ENCODE assay signal across 8 cellular contexts in the genomic region with DNA sequence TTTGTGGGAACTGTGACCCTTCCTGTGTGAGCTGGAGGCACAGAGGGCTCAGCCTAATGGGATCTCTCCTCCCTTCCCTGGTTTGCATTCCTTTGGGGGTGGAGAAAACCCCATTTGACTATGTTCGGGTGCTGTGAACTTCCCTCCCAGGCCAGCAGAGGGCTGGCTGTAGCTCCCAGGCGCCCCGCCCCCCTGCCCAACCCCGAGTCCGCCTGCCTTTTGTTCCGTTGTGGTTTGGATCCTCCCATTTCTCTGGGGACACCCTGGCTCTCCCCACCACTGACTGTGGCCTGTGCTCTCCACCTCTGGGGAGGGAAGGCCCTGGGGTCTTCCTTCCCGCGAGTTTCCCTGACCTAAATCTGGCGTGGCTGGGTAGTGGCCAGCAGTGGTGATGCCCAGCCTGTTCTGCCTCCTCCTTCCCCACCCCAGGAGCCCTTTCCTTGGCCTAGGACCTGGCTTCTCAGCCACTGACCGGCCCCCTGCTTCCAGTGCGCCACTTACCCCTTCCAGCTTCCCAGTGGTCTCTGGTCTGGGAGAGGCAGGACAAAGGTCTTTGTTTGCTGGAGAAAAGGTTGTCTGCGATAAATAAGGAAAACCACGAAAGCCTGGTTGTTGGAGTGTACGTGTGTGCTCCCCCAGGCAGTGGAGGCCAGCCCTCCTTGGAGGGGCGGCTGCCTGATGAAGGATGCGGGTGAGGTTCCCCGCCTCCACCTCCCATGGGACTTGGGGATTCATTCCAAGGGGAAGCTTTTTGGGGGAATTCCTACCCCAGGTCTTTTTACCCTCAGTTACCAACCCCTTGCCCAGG. TPM values are rescaled to one million over a fixed set of nuclear protein-coding genes. Genes with fewer than 3 reads are reported as not detected.
DNase-seq lines count a peak whose midpoint lies in the region; ATAC-seq and TF ChIP-seq lines count a peak whose summit lies in the region.

No MANE protein-coding gene starts in this region.

- H3K36me3 ChIP-seq in duodenal mucosa (ENCODE audit: control insufficient read depth in 1 of 2, insufficient read depth in 2 of 2, low read length in 2 of 2) (peaks cover 28 to 44% of the 10 kb centered on the region in 2 donors), lung (ENCODE audit: control insufficient read depth in 2 of 2, insufficient read depth in 2 of 2, low read length in 2 of 2) (peaks cover 7 to 22% of the 10 kb centered on the region in 2 donors)

- H3K27me3 ChIP-seq in duodenal mucosa (ENCODE audit: control insufficient read depth in 1 of 2, insufficient read depth in 2 of 2, low read length in 2 of 2) (no peaks in the 10 kb centered on the region), lung (ENCODE audit: control insufficient read depth, insufficient read depth) (no peaks in the 10 kb centered on the region)

- H3K27ac ChIP-seq in duodenal mucosa (ENCODE audit: low read depth, low read length) = peak overlapping the region; percentile 22
- peak overlapping the region; percentile 30 to 96 for H3K27ac ChIP-seq in lung (ENCODE audit: low read depth in 1 of 2, low read length in 1 of 2)

- H3K9ac ChIP-seq in duodenal mucosa (ENCODE audit: low read depth in 1 of 2, low read length in 2 of 2) = peak overlapping the region; percentile 97 to 99

- peaks cover 33 to 45% of the 10 kb centered on the region in 2 donors for H3K4me1 ChIP-seq in duodenal mucosa (ENCODE audit: control insufficient read depth in 1 of 2, insufficient read depth in 2 of 2, low read length in 2 of 2)
- peaks cover 16 to 19% of the 10 kb centered on the region in 2 donors for H3K4me1 ChIP-seq in lung (ENCODE audit: control insufficient read depth in 2 of 2, insufficient read depth in 2 of 2, low read length in 2 of 2)

- peak; percentile 25 to 44 for DNase-seq in NCI-H524 (lab: John Stamatoyannopoulos, UW)
- DNase-seq in NCI-H524 treated with DMSO at 0.1 percent for 48 hours (lab: John Stamatoyannopoulos, UW) = no peak
- peak; percentile 56 for DNase-seq in NCI-H1105 (lab: John Stamatoyannopoulos, UW)
- peak; percentile 55 for DNase-seq in activated CD4-positive, alpha-beta T cell treated with anti-CD3 and anti-CD28 coated beads, Interleukin-2, amount 50 U/mL, for 1 hour
- peak; percentile 80 for DNase-seq in lung (ENCODE audit: low spot score)
- DNase-seq in stimulated activated CD8-positive, alpha-beta memory T cell treated with anti-CD3 and anti-CD28 coated beads, Interleukin-15, amount 100 ng/mL, for 48 hours (ENCODE audit: low read depth in 2 of 2) = peak; percentile 38 to 46

- peak; percentile 27 for TF ChIP-seq CTCF in lung (IDR thresholded peaks at IDR 0.05; ENCODE audit: control extremely low read depth, extremely low read depth)

- ATAC-seq in lung (ENCODE audit: insufficient read depth, low FRiP score) = no peak
- ATAC-seq in GM21529 (IDR thresholded peaks at IDR 0.05; ENCODE audit: unreplicated experiment) = no peak

- whole genome bisulfite sequencing in lung, 2 donors = 27 to 34% methylated on average over 17 of the region's 17 CpGs

- H3K4me3 ChIP-seq in duodenal mucosa (ENCODE audit: low read depth in 1 of 2, low read length in 2 of 2) = peak overlapping the region; percentile 79 to 87
- H3K4me3 ChIP-seq in lung = peak overlapping the region; percentile 2

- H3K9me3 ChIP-seq in duodenal mucosa (ENCODE audit: control insufficient read depth in 1 of 2, low read length in 2 of 2) (no peaks in the 10 kb centered on the region), lung (ENCODE audit: control insufficient read depth in 2 of 2, insufficient read depth in 1 of 2, low read length in 1 of 2) (no peaks in the 10 kb centered on the region)

RNA-seq across cellular contexts. Expression of a gene that starts 5.0 kb away (rescaled TPM):
- 100 to 1,000 TPM; 156 to 275 TPM for total RNA-seq in lung
- polyA plus RNA-seq in lung = 100 to 1,000 TPM in 1 of 2 donors, 10 to 100 TPM in 1; 98.3 to 123 TPM
